In genomic region chr7:24609059-24609458, GRCh38 we compare ENCODE assay signal across 1 cellular context.
TF ChIP-seq lines count a peak whose summit lies in the region.

No MANE protein-coding gene starts in this region.

TF ChIP-seq in K562, 482 proteins besides CTCF, POLR2A, EP300 and RAD21 (continued from another document):
- TF ChIP-seq PRDM10 (IDR thresholded peaks at IDR 0.05; ENCODE audit: partially characterized antibody), result no peak
- no peak for TF ChIP-seq ZNF740 (CRISPR knock-in tag; IDR thresholded peaks at IDR 0.05)
- no peak for TF ChIP-seq ZNF740 (tag; IDR thresholded peaks at IDR 0.05)
- TF ChIP-seq CAMTA2 (CRISPR knock-in tag; conservative IDR thresholded peaks at IDR 0.05), result no peak
- TF ChIP-seq POLR2H (tag; IDR thresholded peaks at IDR 0.05; ENCODE audit: low read depth), result no peak
- TF ChIP-seq ZNF318 (IDR thresholded peaks at IDR 0.05; ENCODE audit: borderline replicate concordance in 1 of 2, low read depth in 1 of 2), result no peak
- TF ChIP-seq, protein P1, sequence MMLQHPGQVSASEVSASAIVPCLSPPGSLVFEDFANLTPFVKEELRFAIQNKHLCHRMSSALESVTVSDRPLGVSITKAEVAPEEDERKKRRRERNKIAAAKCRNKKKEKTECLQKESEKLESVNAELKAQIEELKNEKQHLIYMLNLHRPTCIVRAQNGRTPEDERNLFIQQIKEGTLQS (IDR thresholded peaks at IDR 0.05), result no peak
- TF ChIP-seq, protein P1 (CRISPR knock-in tag; conservative IDR thresholded peaks at IDR 0.05), result no peak
- TF ChIP-seq COPS2 (conservative IDR thresholded peaks at IDR 0.05), result no peak
- TF ChIP-seq ZNF586 (CRISPR knock-in tag; conservative IDR thresholded peaks at IDR 0.05), result no peak
- no peak for TF ChIP-seq NR2C2 (CRISPR knock-in tag; IDR thresholded peaks at IDR 0.05)
- TF ChIP-seq NR2C2 (tag; IDR thresholded peaks at IDR 0.05), result no peak
- TF ChIP-seq EZH2 (IDR thresholded peaks at IDR 0.05; ENCODE audit: borderline replicate concordance, low read depth, low read length), result no peak
- TF ChIP-seq CHD2 (IDR thresholded peaks at IDR 0.05; ENCODE audit: low read depth, low read length), result no peak
